Comparison of ENCODE assay signal across 1 cellular context in genomic region chr5:79107020-79107796, GRCh38.
TF ChIP-seq lines count a peak whose summit lies in the region.

No MANE protein-coding gene starts in this region.

TF ChIP-seq in H1, 55 proteins besides CTCF, POLR2A, EP300 and RAD21:
- TF ChIP-seq GTF2F1 (IDR thresholded peaks at IDR 0.05; ENCODE audit: borderline replicate concordance, low read depth, low read length) (no peak), PHF8 (conservative IDR thresholded peaks at IDR 0.05; ENCODE audit: low read depth, low read length) (no peak), MAX (IDR thresholded peaks at IDR 0.05) (no peak), CTBP2 (IDR thresholded peaks at IDR 0.05; ENCODE audit: borderline replicate concordance, insufficient read depth, insufficient read length, low read length) (no peak)
